In genomic region chr17:63440127-63440769, GRCh38 we compare ENCODE assay signal across 8 cellular contexts. TPM values are rescaled to one million over a fixed set of nuclear protein-coding genes. Genes with fewer than 3 reads are reported as not detected.
DNase-seq lines count a peak whose midpoint lies in the region; ATAC-seq and TF ChIP-seq lines count a peak whose summit lies in the region.

No MANE protein-coding gene starts in this region.

- H3K27ac ChIP-seq in CD4-positive, alpha-beta T cell (ENCODE audit: low read depth, low read length), result peak overlapping the region; percentile 40
- H3K27ac ChIP-seq in neutrophil, result peak overlapping the region; percentile 71

- CTCF ChIA-PET in CD4-positive, alpha-beta T cell (lab: Charles Lee), result interaction anchor here (0.8 to 2.8 kb wide), 2 partner anchors 15 to 270 kb away, joined by 3 to 8 read pairs; no protein-coding TSS in a partner anchor
- CTCF ChIA-PET in T-cell (lab: Charles Lee), result interaction anchor here in 1 of 2 donors (1.0 to 1.6 kb wide), 6 partner anchors 13 to 171 kb away, joined by 3 to 15 read pairs (median 4); no protein-coding TSS in a partner anchor

- peak; percentile 56 for ATAC-seq in CD4-positive, alpha-beta T cell (ENCODE audit: poor library complexity)
- ATAC-seq in T-cell (replicated peaks in 1 of 4) (peak; percentile 54 to 76 (median 73)), GM21526 (IDR thresholded peaks at IDR 0.05; ENCODE audit: low FRiP score, unreplicated experiment) (no peak), GM21528 (IDR thresholded peaks at IDR 0.05; ENCODE audit: low FRiP score, unreplicated experiment) (no peak)

- no peak for TF ChIP-seq CTCF in CD4-positive, alpha-beta T cell (IDR thresholded peaks at IDR 0.05)
- no peak for TF ChIP-seq CTCF in neutrophil (IDR thresholded peaks at IDR 0.05)

- DNase-seq in CD4-positive, alpha-beta T cell, result peak in 8 of 10 experiments; percentile 19 to 47 (median 37)
- DNase-seq in T-cell, result peak in 14 of 34 experiments; percentile 14 to 52 (median 23)
- peak; percentile 16 for DNase-seq in effector CD4-positive, alpha-beta T cell
- no peak for DNase-seq in hippocampal formation (lab: John Stamatoyannopoulos, UW)
- no peak for DNase-seq in NCI-H1417 (lab: John Stamatoyannopoulos, UW)

- H3K36me3 Mint-ChIP-seq in CD4-positive, alpha-beta T cell (ENCODE audit: low read depth), result no peaks in the 10 kb centered on the region
- peaks cover 2% of the 10 kb centered on the region for H3K36me3 Mint-ChIP-seq in T-cell

- no peak overlapping the region for H3K4me3 ChIP-seq in neutrophil (ENCODE audit: low read depth in 1 of 2, low read length in 1 of 2)

- no peaks in the 10 kb centered on the region for H3K9me3 ChIP-seq in CD4-positive, alpha-beta T cell (ENCODE audit: control insufficient read depth, low read length)
- H3K9me3 ChIP-seq in neutrophil, result no peaks in the 10 kb centered on the region

- H3K36me3 ChIP-seq in neutrophil, result no peaks in the 10 kb centered on the region

- intact Hi-C loops in CD4-positive, alpha-beta T cell (cut with DNase I, micrococcal nuclease), result loop anchor here in 1 of 2 experiments (5.0 kb wide), 2 partner anchors 37 to 107 kb away; partner anchors contain the start of gene ACE

- H3K4me1 ChIP-seq in neutrophil (ENCODE audit: control insufficient read depth in 1 of 2, insufficient read depth in 1 of 2, low read depth in 1 of 2, low read length in 1 of 2), result peaks cover 0 to 8% of the 10 kb centered on the region in 2 experiments

- H3K4me3 Mint-ChIP-seq in CD4-positive, alpha-beta T cell, result peak overlapping the region; percentile 62
- H3K4me3 Mint-ChIP-seq in T-cell, result peak overlapping the region; percentile 65 to 77 (median 73)

- no peaks in the 10 kb centered on the region for H3K27me3 ChIP-seq in CD4-positive, alpha-beta T cell (ENCODE audit: control insufficient read depth, insufficient read depth, low read length)
- peaks cover 73% of the 10 kb centered on the region for H3K27me3 ChIP-seq in neutrophil

- H3K27ac Mint-ChIP-seq in CD4-positive, alpha-beta T cell, result peak overlapping the region; percentile 85
- H3K27ac Mint-ChIP-seq in T-cell, result peak overlapping the region; percentile 87 to 95

- POLR2A ChIA-PET in CD4-positive, alpha-beta T cell (lab: Charles Lee), result interaction anchor here (0.6 to 2.6 kb wide), 13 partner anchors 10 to 1510 kb away, joined by 3 to 15 read pairs (median 6); partner anchors contain the start of genes ACE, CCDC47, DDX42 and MAP3K3
- POLR2A ChIA-PET in T-cell (lab: Charles Lee), result interaction anchor here (0.6 kb wide), 2 partner anchors 33 to 706 kb away, joined by 3 to 4 read pairs; no protein-coding TSS in a partner anchor

- no peaks in the 10 kb centered on the region for H3K9me3 Mint-ChIP-seq in CD4-positive, alpha-beta T cell
- H3K9me3 Mint-ChIP-seq in T-cell, result no peaks in the 10 kb centered on the region

- H3K27me3 Mint-ChIP-seq in CD4-positive, alpha-beta T cell, result no peaks in the 10 kb centered on the region
- no peaks in the 10 kb centered on the region for H3K27me3 Mint-ChIP-seq in T-cell

- peaks cover 39% of the 10 kb centered on the region for H3K4me1 Mint-ChIP-seq in CD4-positive, alpha-beta T cell (ENCODE audit: low read depth)
- peaks cover 28 to 62% (median 37%) of the 10 kb centered on the region in 3 donors for H3K4me1 Mint-ChIP-seq in T-cell

RNA-seq across cellular contexts. Expression of gene CYB561, which starts 5.9 kb away (rescaled TPM):
- total RNA-seq in CD4-positive, alpha-beta T cell, result 10 to 100 TPM; 17.4 to 18.1 TPM
- total RNA-seq in T-cell, result 10 to 100 TPM; 15.5 to 64.1 (median 34.0) TPM

RNA-seq across cellular contexts. Expression of gene ACE, which starts 36.6 kb away (rescaled TPM):
- 10 to 100 TPM in 1 of 2 experiments, 1 to 10 TPM in 1; 7.4 to 10.2 TPM for total RNA-seq in CD4-positive, alpha-beta T cell
- 10 to 100 TPM in 3 of 5 donors, 1 to 10 TPM in 2; 4.1 to 37.0 (median 12.8) TPM for total RNA-seq in T-cell

Comparison
In these comparisons a context has a peak if more than half of its experiments do, and no peak if none do; other contexts are left out.
1. ATAC-seq: peak in CD4-positive, alpha-beta T cell (single experiment) and T-cell (4 of 4); none in GM21526 (single experiment) and GM21528 (single experiment).
2. DNase-seq: peak in CD4-positive, alpha-beta T cell (8 of 10) and effector CD4-positive, alpha-beta T cell (single experiment); none in hippocampal formation (0 of 2) and NCI-H1417 (0 of 3).